In the genomic region with DNA sequence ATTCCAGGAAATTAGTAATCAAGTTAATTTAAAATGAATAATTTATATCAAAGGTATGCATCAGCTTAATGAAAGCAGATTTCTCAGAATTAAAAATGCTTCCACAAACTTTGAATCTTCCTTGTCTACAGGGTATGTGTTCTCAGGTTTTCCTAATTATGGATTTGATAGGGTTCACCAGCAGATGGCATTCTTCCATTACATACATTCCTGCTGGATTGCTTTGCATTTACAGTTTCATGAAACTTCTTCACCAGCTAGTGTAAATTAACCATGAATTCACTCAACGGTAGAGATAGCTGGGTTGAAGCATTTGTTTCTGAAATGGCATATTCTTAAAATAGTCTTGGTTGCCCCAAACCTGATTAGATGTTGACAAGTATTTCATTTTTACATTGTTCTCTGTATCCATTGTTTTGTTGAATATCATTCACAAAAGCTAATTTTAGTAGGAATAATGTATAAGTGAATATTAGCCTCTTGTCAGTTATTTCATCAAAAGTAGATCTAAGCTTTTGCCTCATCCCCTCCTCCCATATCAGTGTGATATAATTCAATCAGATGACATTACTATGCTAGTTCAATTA, we compare ENCODE assay signal across 9 cellular contexts.
DNase-seq lines count a peak whose midpoint lies in the region; ATAC-seq and TF ChIP-seq lines count a peak whose summit lies in the region.
"Had no signal": no experiment of that assay in that cellular context is flagged by ENCODE, and none has a peak within 500 bp of the region (broad histone marks: within the 10 kb centered on the region; RNA-seq: fewer than 3 reads in every experiment).

No MANE protein-coding gene starts in this region.

- ATAC-seq in GM18505 (IDR thresholded peaks at IDR 0.05; ENCODE audit: unreplicated experiment) = no peak
- no peak for ATAC-seq in HG02938 (IDR thresholded peaks at IDR 0.05; ENCODE audit: unreplicated experiment)
- ATAC-seq: naive thymus-derived CD8-positive, alpha-beta T cell had no signal

- no TSS peak for BruUV-seq in PC-9 (replicated peaks; lab: Mats Ljungman, UMichigan)

- H3K79me2 ChIP-seq in PC-9 (ENCODE audit: low read depth) = no peaks in the 10 kb centered on the region

- H3K27me3 Mint-ChIP-seq in activated T-helper 1 cell treated with anti-CD3 and anti-CD28 coated beads, Interleukin-12 subunit alpha, Interleukin-12 subunit beta, Interleukin-2, Interleukin-4 antibody, amounts not matched to agents 30 ng/mL and 10 ng/mL and 1 ng/mL, durations not matched to agents 14 hours and 24 hours and 36 hours (ENCODE audit: insufficient read depth) = peaks cover 11% of the 10 kb centered on the region

- H3K4me3 Mint-ChIP-seq in activated T-helper 1 cell treated with anti-CD3 and anti-CD28 coated beads, Interleukin-12 subunit alpha, Interleukin-12 subunit beta, Interleukin-2, Interleukin-4 antibody, amounts not matched to agents 30 ng/mL and 10 ng/mL and 1 ng/mL, durations not matched to agents 14 hours and 24 hours and 36 hours = no peak overlapping the region
- H3K4me3 Mint-ChIP-seq: naive thymus-derived CD8-positive, alpha-beta T cell had no signal

- H3F3A ChIP-seq in PC-9 (ENCODE audit: insufficient read depth, low read depth) = no peaks in the 10 kb centered on the region

- TF ChIP-seq POLR2A in esophagus squamous epithelium (IDR thresholded peaks at IDR 0.05) = no peak
- TF ChIP-seq POLR2A in GM18505 (IDR thresholded peaks at IDR 0.05; ENCODE audit: borderline replicate concordance, extremely low read depth, insufficient read depth, insufficient read length) = no peak

- no peaks in the 10 kb centered on the region for H3K9me3 ChIP-seq in PC-9 (ENCODE audit: insufficient read depth, low read depth)
- H3K9me3 ChIP-seq in esophagus squamous epithelium = no peaks in the 10 kb centered on the region

- H3K4me2 ChIP-seq in PC-9 = no peak overlapping the region

- H2AFZ ChIP-seq in PC-9 = no peak overlapping the region

- H3K36me3 ChIP-seq in PC-9 (ENCODE audit: low read depth) (no peaks in the 10 kb centered on the region), esophagus squamous epithelium (no peaks in the 10 kb centered on the region)

- peak; percentile 71 for TF ChIP-seq CTCF in PC-9 (conservative IDR thresholded peaks at IDR 0.05)
- peak in 5 of 6 experiments; percentile 33 to 53 (median 36) for TF ChIP-seq CTCF in esophagus squamous epithelium (IDR thresholded peaks at IDR 0.05)

- H3K4me1 ChIP-seq in PC-9 (replicated peaks; ENCODE audit: insufficient read depth) = no peaks in the 10 kb centered on the region
- no peaks in the 10 kb centered on the region for H3K4me1 ChIP-seq in esophagus squamous epithelium

- 11 to 14% methylated on average over 1 of the region's 1 CpG for WGBS in esophagus squamous epithelium, 2 donors

- CTCF ChIA-PET in PC-9 (lab: Charles Lee) = interaction anchor here (0.6 to 1.3 kb wide), 3 partner anchors 369 to 590 kb away, joined by 3 to 5 read pairs (median 3); no protein-coding TSS in a partner anchor

- H3K36me3 Mint-ChIP-seq in activated T-helper 1 cell treated with anti-CD3 and anti-CD28 coated beads, Interleukin-12 subunit alpha, Interleukin-12 subunit beta, Interleukin-2, Interleukin-4 antibody, amounts not matched to agents 30 ng/mL and 10 ng/mL and 1 ng/mL, durations not matched to agents 14 hours and 24 hours and 36 hours (ENCODE audit: low read depth) = no peaks in the 10 kb centered on the region
- H3K36me3 Mint-ChIP-seq: naive thymus-derived CD8-positive, alpha-beta T cell had no signal

- DNase-seq in DMS114 treated with DMSO at 0.1 percent for 48 hours (lab: John Stamatoyannopoulos, UW; ENCODE audit: unreplicated experiment) (peak; percentile 69), HuH-7.5 (ENCODE audit: low spot score) (peak; percentile 7), PC-9 (peak in 1 of 2 experiments; percentile 40), esophagus squamous epithelium (lab: John Stamatoyannopoulos, UW) (no peak), renal cortical epithelial cell (ENCODE audit: low read depth) (peak; percentile 59)
- DNase-seq in activated T-helper 1 cell treated with anti-CD3 and anti-CD28 coated beads, Interleukin-12 subunit alpha, Interleukin-12 subunit beta, Interleukin-2, Interleukin-4 antibody, amounts not matched to agents 30 ng/mL and 10 ng/mL and 1 ng/mL, durations not matched to agents 14 hours and 24 hours and 36 hours (ENCODE audit: low spot score) = no peak

- no peaks in the 10 kb centered on the region for H3K9me2 ChIP-seq in PC-9 (ENCODE audit: insufficient read depth)

- H3K9me3 Mint-ChIP-seq in activated T-helper 1 cell treated with anti-CD3 and anti-CD28 coated beads, Interleukin-12 subunit alpha, Interleukin-12 subunit beta, Interleukin-2, Interleukin-4 antibody, amounts not matched to agents 30 ng/mL and 10 ng/mL and 1 ng/mL, durations not matched to agents 14 hours and 24 hours and 36 hours = no peaks in the 10 kb centered on the region
- H3K9me3 Mint-ChIP-seq: naive thymus-derived CD8-positive, alpha-beta T cell had no signal

- POLR2A ChIA-PET in PC-9 (lab: Charles Lee; ENCODE audit: unreplicated experiment) = interaction anchor here (0.7 kb wide), 2 partner anchors 113 to 410 kb away, joined by 4 to 9 read pairs; no protein-coding TSS in a partner anchor

- no peaks in the 10 kb centered on the region for H3K27me3 ChIP-seq in PC-9 (ENCODE audit: insufficient read depth, low read depth)
- peaks cover 0 to 9% (median 0%) of the 10 kb centered on the region in 4 donors for H3K27me3 ChIP-seq in esophagus squamous epithelium

- intact Hi-C loops in PC-9 (cut with micrococcal nuclease; ENCODE audit: unreplicated experiment) = loop anchor here (2.0 kb wide), 3 partner anchors 448 to 708 kb away; no protein-coding TSS in a partner anchor
- intact Hi-C loops in esophagus squamous epithelium (cut with DNase I) = no loop called here
- intact Hi-C loops in activated T-helper 1 cell treated with anti-CD3 and anti-CD28 coated beads, Interleukin-12 subunit alpha, Interleukin-12 subunit beta, Interleukin-2, Interleukin-4 antibody, amounts not matched to agents 30 ng/mL and 10 ng/mL and 1 ng/mL, durations not matched to agents 14 hours and 24 hours and 36 hours (cut with micrococcal nuclease) = loop anchor here (5.0 kb wide), 1 partner anchor 737 kb away; no protein-coding TSS in a partner anchor

- no peaks in the 10 kb centered on the region for H4K20me1 ChIP-seq in PC-9 (ENCODE audit: insufficient read depth)

- H3K27ac Mint-ChIP-seq in activated T-helper 1 cell treated with anti-CD3 and anti-CD28 coated beads, Interleukin-12 subunit alpha, Interleukin-12 subunit beta, Interleukin-2, Interleukin-4 antibody, amounts not matched to agents 30 ng/mL and 10 ng/mL and 1 ng/mL, durations not matched to agents 14 hours and 24 hours and 36 hours = no peak overlapping the region
- H3K27ac Mint-ChIP-seq: naive thymus-derived CD8-positive, alpha-beta T cell had no signal

- H3K4me3 ChIP-seq in PC-9 (no peak overlapping the region), esophagus squamous epithelium (no peak overlapping the region)

- H3K27ac ChIP-seq in PC-9 = no peak overlapping the region
- H3K27ac ChIP-seq in esophagus squamous epithelium = no peak overlapping the region

- H3K4me1 Mint-ChIP-seq in activated T-helper 1 cell treated with anti-CD3 and anti-CD28 coated beads, Interleukin-12 subunit alpha, Interleukin-12 subunit beta, Interleukin-2, Interleukin-4 antibody, amounts not matched to agents 30 ng/mL and 10 ng/mL and 1 ng/mL, durations not matched to agents 14 hours and 24 hours and 36 hours (ENCODE audit: low read depth) = no peaks in the 10 kb centered on the region
- H3K4me1 Mint-ChIP-seq: naive thymus-derived CD8-positive, alpha-beta T cell had no signal

Comparison
In these comparisons a context has a peak if more than half of its experiments do, and no peak if none do; other contexts are left out.
1. DNase-seq: peak in DMS114 treated with DMSO at 0.1 percent for 48 hours (single experiment), HuH-7.5 (single experiment) and renal cortical epithelial cell (single experiment); none in esophagus squamous epithelium (single experiment) and activated T-helper 1 cell treated with anti-CD3 and anti-CD28 coated beads, Interleukin-12 subunit alpha, Interleukin-12 subunit beta, Interleukin-2, Interleukin-4 antibody, amounts not matched to agents 30 ng/mL and 10 ng/mL and 1 ng/mL, durations not matched to agents 14 hours and 24 hours and 36 hours (single experiment).